In the genomic region with DNA sequence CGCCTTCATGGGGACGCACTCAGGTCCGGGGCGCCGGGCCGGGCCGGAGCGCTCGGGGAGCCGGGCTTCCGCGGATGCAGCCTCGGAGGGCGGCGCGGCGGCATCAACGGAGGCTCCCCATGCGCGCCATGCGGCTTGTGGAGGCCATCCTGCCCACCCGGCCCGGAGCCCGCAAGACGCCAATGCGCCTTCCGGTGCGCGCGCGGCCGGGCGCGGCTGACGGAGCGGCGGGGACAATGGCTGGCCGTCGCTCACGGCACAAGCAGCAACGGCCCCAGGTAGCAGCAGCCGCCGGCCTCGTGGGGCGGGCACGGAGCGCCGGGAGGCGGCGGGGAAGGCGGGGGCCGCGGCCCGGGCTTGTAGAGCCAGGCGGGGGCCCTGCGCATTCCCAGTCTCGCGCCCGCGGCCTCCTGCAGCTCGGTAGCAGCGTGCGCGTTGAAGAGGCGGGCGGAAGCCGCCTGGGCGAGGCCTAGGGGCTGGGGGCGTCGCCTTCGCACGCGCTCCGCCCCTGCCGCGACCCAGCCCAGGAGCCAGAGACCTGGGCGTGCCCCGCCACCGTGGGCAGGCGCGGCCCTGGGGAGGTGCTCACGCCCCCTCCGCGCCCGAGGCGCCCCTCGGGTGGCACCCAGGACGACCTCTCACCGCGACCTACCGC, we compare ENCODE assay signal across 8 cellular contexts.
DNase-seq lines count a peak whose midpoint lies in the region; ATAC-seq lines count a peak whose summit lies in the region.
"Not testable (repeated sequence)": the region's sequence is repeated elsewhere in the genome, so short reads cannot be mapped to it uniquely, and the experiment has no call there.

No MANE protein-coding gene starts in this region.

- H3K9me3 Mint-ChIP-seq in naive thymus-derived CD8-positive, alpha-beta T cell, result not testable (repeated sequence)

- H3K36me3 Mint-ChIP-seq in naive thymus-derived CD8-positive, alpha-beta T cell, result not testable (repeated sequence)

- H3K27me3 Mint-ChIP-seq in naive thymus-derived CD8-positive, alpha-beta T cell, result not testable (repeated sequence)

- H3K4me1 Mint-ChIP-seq in naive thymus-derived CD8-positive, alpha-beta T cell, result not testable (repeated sequence)

- H3K4me3 Mint-ChIP-seq in naive thymus-derived CD8-positive, alpha-beta T cell, result peak overlapping the region in 2 of 10 donors; percentile 44 to 71

- not testable (repeated sequence) for DNase-seq in naive thymus-derived CD8-positive, alpha-beta T cell

- peak; percentile 87 for ATAC-seq in GM18499 (IDR thresholded peaks at IDR 0.05; ENCODE audit: insufficient read depth, unreplicated experiment)
- peak; percentile 93 for ATAC-seq in GM19351 (IDR thresholded peaks at IDR 0.05; ENCODE audit: unreplicated experiment)
- ATAC-seq in GM21717 (IDR thresholded peaks at IDR 0.05; ENCODE audit: unreplicated experiment), result peak; percentile 99
- peak; percentile 95 for ATAC-seq in HG02943 (IDR thresholded peaks at IDR 0.05; ENCODE audit: low read depth, unreplicated experiment)
- peak; percentile 92 for ATAC-seq in HG03378 (IDR thresholded peaks at IDR 0.05; ENCODE audit: unreplicated experiment)
- ATAC-seq in SK-N-SH treated with all-trans-retinoic acid at 6 μM for 48 hours, result peak; percentile 98
- peak; percentile 97 for ATAC-seq in esophagus mucosa
- peak; percentile 95 to 96 for ATAC-seq in naive thymus-derived CD8-positive, alpha-beta T cell

- not testable (repeated sequence) for H3K27ac Mint-ChIP-seq in naive thymus-derived CD8-positive, alpha-beta T cell

- POLR2A ChIA-PET in naive thymus-derived CD8-positive, alpha-beta T cell (lab: Charles Lee), result not testable (repeated sequence)
